In the genomic region with DNA sequence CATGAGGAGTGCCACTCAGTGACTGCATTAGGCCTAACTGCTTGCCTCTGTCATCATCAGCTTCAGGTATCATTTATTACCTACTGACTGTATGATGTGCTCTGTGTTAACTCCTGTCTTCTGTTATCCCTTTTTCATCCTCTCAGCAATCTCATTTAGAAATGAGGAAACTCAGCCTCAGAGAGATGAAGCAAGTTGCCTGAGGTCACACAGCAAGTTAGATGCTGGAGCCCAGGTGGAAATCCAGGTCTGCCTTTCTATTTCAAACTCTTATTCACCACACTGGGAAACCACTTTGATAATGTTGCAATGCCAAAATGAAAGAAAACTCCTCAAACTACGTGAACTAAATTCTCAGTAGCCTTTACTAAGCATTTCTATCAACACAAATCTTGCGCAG, we compare ENCODE assay signal across 14 cellular contexts. TPM values are rescaled to one million over a fixed set of nuclear protein-coding genes. Genes with fewer than 3 reads are reported as not detected.
A peak's percentile ranks its signal among the peaks of the same experiment; 100 is the strongest.
DNase-seq lines count a peak whose midpoint lies in the region; ATAC-seq, FAIRE-seq and TF ChIP-seq lines count a peak whose summit lies in the region.
"Had no signal": no experiment of that assay in that cellular context is flagged by ENCODE, and none has a peak within 500 bp of the region (broad histone marks: within the 10 kb centered on the region; RNA-seq: fewer than 3 reads in every experiment).

No MANE protein-coding gene starts in this region.

- no peak for TF ChIP-seq CTCF in HFF-Myc (IDR thresholded peaks at IDR 0.05; ENCODE audit: low read depth, low read length, missing control alignments)
- TF ChIP-seq CTCF in RWPE1 (conservative IDR thresholded peaks at IDR 0.05; ENCODE audit: low read depth) = no peak
- no peak for TF ChIP-seq CTCF in foreskin keratinocyte (conservative IDR thresholded peaks at IDR 0.05)

- ATAC-seq in foreskin keratinocyte (no peak), HG03457 (IDR thresholded peaks at IDR 0.05; ENCODE audit: unreplicated experiment) (no peak), HG02981 (IDR thresholded peaks at IDR 0.05; ENCODE audit: unreplicated experiment) (no peak)

- WGBS in small intestine, 3 donors = 12 to 60% (median 32%) methylated on average over 2 of the region's 2 CpGs

- FAIRE-seq in small intestine (lab: Jason Lieb, UNC) = no peak

- peak overlapping the region; percentile 76 for H3K27ac ChIP-seq in RWPE1
- peak overlapping the region; percentile 37 for H3K27ac ChIP-seq in foreskin keratinocyte
- H3K27ac ChIP-seq in small intestine (ENCODE audit: low read depth in 1 of 2, low read length in 1 of 2) = no peak overlapping the region
- H3K27ac ChIP-seq in substantia nigra (ENCODE audit: low read depth, low read length, poor library complexity, severe bottlenecking) = no peak overlapping the region
- H3K27ac ChIP-seq: ascending aorta, WERI-Rb-1 had no signal

- H3K4me3 ChIP-seq in HFF-Myc (replicated peaks; ENCODE audit: low read depth, low read length) = peak overlapping the region; percentile 72
- H3K4me3 ChIP-seq in small intestine (ENCODE audit: low read depth in 1 of 2, low read length in 2 of 2) = no peak overlapping the region

- no peaks in the 10 kb centered on the region for H3K36me3 ChIP-seq in small intestine (ENCODE audit: control insufficient read depth in 2 of 2, insufficient read depth in 2 of 2, low read length in 2 of 2)
- H3K36me3 ChIP-seq: ascending aorta, tibial nerve, WERI-Rb-1 had no signal

- CTCF ChIA-PET in RWPE1 (lab: Yijun Ruan, JAX) = interaction anchor here (0.8 kb wide), 1 partner anchor 1255 kb away, joined by 3 read pairs; no protein-coding TSS in a partner anchor

- H3K27me3 ChIP-seq in foreskin keratinocyte (no peaks in the 10 kb centered on the region), small intestine (ENCODE audit: control insufficient read depth in 2 of 2, insufficient read depth in 2 of 2, low read length in 2 of 2) (peaks cover 0 to 1% of the 10 kb centered on the region in 2 donors)
- H3K27me3 ChIP-seq: ascending aorta had no signal

- DNase-seq in HFF-Myc (ENCODE audit: extremely low read depth, low read depth) = no peak
- no peak for DNase-seq in RWPE1 (ENCODE audit: low spot score)
- DNase-seq in foreskin keratinocyte = no peak
- peak; percentile 22 for DNase-seq in small intestine
- no peak for DNase-seq in iPS-NIHi11 (ENCODE audit: low spot score)
- no peak for DNase-seq in substantia nigra (lab: John Stamatoyannopoulos, UW)
- DNase-seq: CD4-positive, CD25-positive, alpha-beta regulatory T cell; cortex of kidney; left cardiac atrium; WERI-Rb-1 had no signal

- H3K4me1 ChIP-seq in foreskin keratinocyte (peaks cover 8% of the 10 kb centered on the region), small intestine (ENCODE audit: control insufficient read depth in 2 of 2, insufficient read depth in 1 of 2, low read depth in 1 of 2, low read length in 1 of 2) (no peaks in the 10 kb centered on the region)

- H3K9me3 ChIP-seq in small intestine (ENCODE audit: control insufficient read depth, low read depth) = no peaks in the 10 kb centered on the region
- H3K9me3 ChIP-seq: ascending aorta, tibial nerve had no signal

- POLR2A ChIA-PET in RWPE1 (lab: Yijun Ruan, JAX; ENCODE audit: low non-redundant PET) = interaction anchor here (0.6 kb wide), 1 partner anchor 16 kb away, joined by 3 read pairs; no protein-coding TSS in a partner anchor

RNA-seq across cellular contexts. Expression of a gene that starts 1.3 kb away (rescaled TPM):
- 138 and 276 TPM in 2 replicates for total RNA-seq in foreskin keratinocyte
- polyA plus RNA-seq in foreskin keratinocyte = 58.5 and 95.3 TPM in 2 replicates
- polyA plus RNA-seq in small intestine = 10 to 100 TPM in 1 of 3 donors, 1 to 10 TPM in 2; 3.2 to 25.2 (median 7.4) TPM
- total RNA-seq: CD4-positive, CD25-positive, alpha-beta regulatory T cell had no signal
- polyA plus RNA-seq: CD4-positive, CD25-positive, alpha-beta regulatory T cell had no signal

Comparison
In these comparisons a context has a peak if more than half of its experiments do, and no peak if none do; other contexts are left out.
1. H3K27ac ChIP-seq: peak in RWPE1 (single experiment) and foreskin keratinocyte (single experiment); none in small intestine (0 of 2) and substantia nigra (single experiment).